In the genomic region with DNA sequence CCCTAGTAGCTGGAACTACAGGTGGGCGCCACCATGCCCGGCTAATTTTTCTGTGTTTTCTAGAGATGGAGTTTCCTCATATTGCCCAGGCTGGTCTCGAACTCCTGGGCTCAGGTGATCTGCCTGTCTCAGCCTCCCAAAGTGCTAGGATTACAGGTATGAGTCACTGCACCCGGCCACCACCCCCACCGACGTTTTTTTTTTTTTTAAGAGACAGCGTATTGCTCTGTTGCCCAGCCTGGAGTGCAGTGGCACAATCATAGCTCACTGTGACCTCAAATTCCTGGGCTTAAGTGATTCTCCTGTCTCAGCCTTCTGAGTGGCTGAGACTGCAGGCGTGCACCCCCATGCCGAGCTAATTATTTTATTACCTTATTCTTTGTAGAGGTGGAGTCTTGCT, we compare ENCODE assay signal across 1 cellular context.
TF ChIP-seq lines count a peak whose summit lies in the region.

No MANE protein-coding gene starts in this region.

TF ChIP-seq in HEK293T, 16 proteins besides CTCF, POLR2A, EP300 and RAD21 (continued from another document):
- TF ChIP-seq NFRKB (IDR thresholded peaks at IDR 0.05), result no peak
